In the genomic region with DNA sequence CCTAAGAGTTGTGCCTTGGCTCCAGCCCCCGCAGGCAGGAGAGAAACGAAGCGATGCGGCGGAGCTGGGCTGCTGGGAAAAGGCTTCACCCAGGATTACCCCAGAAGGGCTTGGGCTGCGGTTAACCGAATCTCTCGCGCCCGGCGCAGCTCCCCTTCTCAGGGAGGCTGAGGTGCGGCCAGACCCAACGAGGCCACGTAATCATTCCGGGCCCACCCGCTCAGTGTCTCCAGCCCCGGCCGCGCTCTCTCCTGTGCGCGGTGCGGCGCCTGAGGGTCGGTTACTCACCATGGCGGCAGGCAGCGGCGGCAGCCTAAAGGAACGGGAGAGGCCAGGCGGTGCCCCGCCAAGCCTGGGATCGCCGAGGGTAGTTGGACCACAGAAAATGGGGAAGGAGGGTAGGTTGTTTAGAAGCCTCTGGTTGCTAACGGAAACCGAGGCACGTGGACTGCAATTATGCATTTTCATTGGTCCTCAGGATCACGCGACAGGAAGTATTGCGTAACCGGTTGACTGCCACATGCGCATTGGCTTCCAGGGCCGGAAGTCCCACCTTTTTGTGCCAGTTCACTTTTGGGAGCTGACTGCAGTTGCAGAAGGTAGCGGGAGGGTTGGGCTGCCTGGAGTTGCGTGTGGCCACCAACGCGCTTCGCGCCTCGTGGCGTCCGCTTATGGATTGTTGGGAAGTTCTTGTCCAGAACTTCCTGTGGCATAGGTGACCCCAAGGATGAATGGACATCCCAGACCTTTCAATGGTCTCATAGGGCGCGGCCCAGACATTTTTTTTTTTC, we compare ENCODE assay signal across 8 cellular contexts. TPM values are rescaled to one million over a fixed set of nuclear protein-coding genes. Genes with fewer than 3 reads are reported as not detected.
DNase-seq lines count a peak whose midpoint lies in the region; ATAC-seq and TF ChIP-seq lines count a peak whose summit lies in the region.

A gene with protein sequence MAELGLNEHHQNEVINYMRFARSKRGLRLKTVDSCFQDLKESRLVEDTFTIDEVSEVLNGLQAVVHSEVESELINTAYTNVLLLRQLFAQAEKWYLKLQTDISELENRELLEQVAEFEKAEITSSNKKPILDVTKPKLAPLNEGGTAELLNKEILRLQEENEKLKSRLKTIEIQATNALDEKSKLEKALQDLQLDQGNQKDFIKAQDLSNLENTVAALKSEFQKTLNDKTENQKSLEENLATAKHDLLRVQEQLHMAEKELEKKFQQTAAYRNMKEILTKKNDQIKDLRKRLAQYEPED (minus strand): TSS at position 419 of the 791 bp plus-strand sequence. CDS start 128 bp downstream, at position 291.

- H3K9me3 Mint-ChIP-seq in activated naive CD4-positive, alpha-beta T cell treated with anti-CD3 and anti-CD28 coated beads, Interleukin-2, amount 50 U/mL, for 72 hours, result peaks cover 0 to 3% of the 10 kb centered on the region in 2 donors
- no peaks in the 10 kb centered on the region for H3K9me3 Mint-ChIP-seq in glutamatergic neuron (ENCODE audit: unreplicated experiment)

- DNase-seq in ELR (ENCODE audit: low read depth) (peak; percentile 97), HEK293T (ENCODE audit: extremely low spot score) (peak; percentile 91), NCI-H1092 (lab: John Stamatoyannopoulos, UW) (peak; percentile 87), glutamatergic neuron (peak; percentile 83), omental fat pad (ENCODE audit: low spot score) (peak; percentile 91)
- peak; percentile 78 to 88 for DNase-seq in activated naive CD4-positive, alpha-beta T cell treated with anti-CD3 and anti-CD28 coated beads, Interleukin-2, amount 50 U/mL, for 72 hours (ENCODE audit: low spot score in 2 of 2)

- POLR2A ChIA-PET in HEK293T (lab: Yijun Ruan, JAX), result interaction anchor here (0.7 to 1.3 kb wide), 4 partner anchors 9 to 1192 kb away, joined by 3 to 4 read pairs (median 4); no protein-coding TSS in a partner anchor

- no peak within 1 kb of the TSS for H3K27ac ChIP-seq in temporal lobe (ENCODE audit: low read depth, low read length)

- H3K27ac Mint-ChIP-seq in activated naive CD4-positive, alpha-beta T cell treated with anti-CD3 and anti-CD28 coated beads, Interleukin-2, amount 50 U/mL, for 72 hours, result peak within 1 kb of the TSS; percentile 88 to 93
- no peak within 1 kb of the TSS for H3K27ac Mint-ChIP-seq in glutamatergic neuron (ENCODE audit: unreplicated experiment)

- H3K27me3 Mint-ChIP-seq in glutamatergic neuron (ENCODE audit: unreplicated experiment), result peaks cover 4% of the 10 kb centered on the region

- ATAC-seq in SK-N-SH treated with all-trans-retinoic acid at 6 μM for 48 hours, result peak; percentile 98
- ATAC-seq in activated naive CD4-positive, alpha-beta T cell treated with anti-CD3 and anti-CD28 coated beads, Interleukin-2, amount 50 U/mL, for 72 hours, result peak; percentile 89 to 95
- ATAC-seq in omental fat pad (ENCODE audit: low FRiP score), result peak; percentile 87

- peaks cover 0 to 4% of the 10 kb centered on the region in 2 donors for H3K36me3 Mint-ChIP-seq in activated naive CD4-positive, alpha-beta T cell treated with anti-CD3 and anti-CD28 coated beads, Interleukin-2, amount 50 U/mL, for 72 hours
- H3K36me3 Mint-ChIP-seq in glutamatergic neuron (ENCODE audit: unreplicated experiment), result no peaks in the 10 kb centered on the region

- CTCF ChIA-PET in HEK293T (lab: Yijun Ruan, JAX), result no interaction called here

- no peaks in the 10 kb centered on the region for H3K4me1 Mint-ChIP-seq in glutamatergic neuron (ENCODE audit: low read depth, unreplicated experiment)

- no peak for TF ChIP-seq CTCF in glutamatergic neuron (IDR thresholded peaks at IDR 0.05; ENCODE audit: partially characterized antibody, unreplicated experiment)
- no peak for TF ChIP-seq CTCF in omental fat pad (IDR thresholded peaks at IDR 0.05)

- H3K4me3 Mint-ChIP-seq in glutamatergic neuron (ENCODE audit: unreplicated experiment), result peak within 1 kb of the TSS; percentile 90

TF ChIP-seq in HEK293T, 16 proteins besides CTCF, POLR2A, EP300 and RAD21:
- TF ChIP-seq, protein P1, sequence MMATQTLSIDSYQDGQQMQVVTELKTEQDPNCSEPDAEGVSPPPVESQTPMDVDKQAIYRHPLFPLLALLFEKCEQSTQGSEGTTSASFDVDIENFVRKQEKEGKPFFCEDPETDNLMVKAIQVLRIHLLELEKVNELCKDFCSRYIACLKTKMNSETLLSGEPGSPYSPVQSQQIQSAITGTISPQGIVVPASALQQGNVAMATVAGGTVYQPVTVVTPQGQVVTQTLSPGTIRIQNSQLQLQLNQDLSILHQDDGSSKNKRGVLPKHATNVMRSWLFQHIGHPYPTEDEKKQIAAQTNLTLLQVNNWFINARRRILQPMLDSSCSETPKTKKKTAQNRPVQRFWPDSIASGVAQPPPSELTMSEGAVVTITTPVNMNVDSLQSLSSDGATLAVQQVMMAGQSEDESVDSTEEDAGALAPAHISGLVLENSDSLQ (IDR thresholded peaks at IDR 0.05), result peak; percentile 78
- TF ChIP-seq ELF4 (IDR thresholded peaks at IDR 0.05) (peak; percentile 32; the same call in 1 of the 2 replicates), BHLHE40 (IDR thresholded peaks at IDR 0.05; ENCODE audit: borderline replicate concordance) (no peak), L3MBTL2 (conservative IDR thresholded peaks at IDR 0.05) (peak; percentile 99), FOXK2 (IDR thresholded peaks at IDR 0.05) (0 out of 2 replicates have a peak, but pooled peaks have one; percentile 46), NFRKB (IDR thresholded peaks at IDR 0.05) (no peak)

TF ChIP-seq in SK-N-SH treated with all-trans-retinoic acid at 6 μM for 48 hours, 23 proteins besides CTCF, POLR2A, EP300 and RAD21:
- TF ChIP-seq CSDC2 (CRISPR knock-in tag; IDR thresholded peaks at IDR 0.05), result 0 out of 2 replicates have a peak, but pooled peaks have one; percentile 46
- TF ChIP-seq ISL1 (CRISPR knock-in tag; IDR thresholded peaks at IDR 0.05), result no peak
- no peak for TF ChIP-seq ZNF8 (CRISPR knock-in tag; IDR thresholded peaks at IDR 0.05)
- TF ChIP-seq BACH2 (CRISPR knock-in tag; IDR thresholded peaks at IDR 0.05; ENCODE audit: borderline replicate concordance), result no peak
- TF ChIP-seq TCF4 (CRISPR knock-in tag; IDR thresholded peaks at IDR 0.05; ENCODE audit: borderline replicate concordance), result no peak
- 0 out of 2 replicates have a peak, but pooled peaks have one; percentile 55 for TF ChIP-seq ZFP3 (CRISPR knock-in tag; IDR thresholded peaks at IDR 0.05)
- TF ChIP-seq, protein P2, sequence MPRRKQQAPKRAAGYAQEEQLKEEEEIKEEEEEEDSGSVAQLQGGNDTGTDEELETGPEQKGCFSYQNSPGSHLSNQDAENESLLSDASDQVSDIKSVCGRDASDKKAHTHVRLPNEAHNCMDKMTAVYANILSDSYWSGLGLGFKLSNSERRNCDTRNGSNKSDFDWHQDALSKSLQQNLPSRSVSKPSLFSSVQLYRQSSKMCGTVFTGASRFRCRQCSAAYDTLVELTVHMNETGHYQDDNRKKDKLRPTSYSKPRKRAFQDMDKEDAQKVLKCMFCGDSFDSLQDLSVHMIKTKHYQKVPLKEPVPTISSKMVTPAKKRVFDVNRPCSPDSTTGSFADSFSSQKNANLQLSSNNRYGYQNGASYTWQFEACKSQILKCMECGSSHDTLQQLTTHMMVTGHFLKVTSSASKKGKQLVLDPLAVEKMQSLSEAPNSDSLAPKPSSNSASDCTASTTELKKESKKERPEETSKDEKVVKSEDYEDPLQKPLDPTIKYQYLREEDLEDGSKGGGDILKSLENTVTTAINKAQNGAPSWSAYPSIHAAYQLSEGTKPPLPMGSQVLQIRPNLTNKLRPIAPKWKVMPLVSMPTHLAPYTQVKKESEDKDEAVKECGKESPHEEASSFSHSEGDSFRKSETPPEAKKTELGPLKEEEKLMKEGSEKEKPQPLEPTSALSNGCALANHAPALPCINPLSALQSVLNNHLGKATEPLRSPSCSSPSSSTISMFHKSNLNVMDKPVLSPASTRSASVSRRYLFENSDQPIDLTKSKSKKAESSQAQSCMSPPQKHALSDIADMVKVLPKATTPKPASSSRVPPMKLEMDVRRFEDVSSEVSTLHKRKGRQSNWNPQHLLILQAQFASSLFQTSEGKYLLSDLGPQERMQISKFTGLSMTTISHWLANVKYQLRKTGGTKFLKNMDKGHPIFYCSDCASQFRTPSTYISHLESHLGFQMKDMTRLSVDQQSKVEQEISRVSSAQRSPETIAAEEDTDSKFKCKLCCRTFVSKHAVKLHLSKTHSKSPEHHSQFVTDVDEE (CRISPR knock-in tag; IDR thresholded peaks at IDR 0.05), result 0 out of 2 replicates have a peak, but pooled peaks have one; percentile 21
- no peak for TF ChIP-seq RARB (CRISPR knock-in tag; IDR thresholded peaks at IDR 0.05)

RNA-seq across cellular contexts. Expression of the gene that starts here (rescaled TPM):
- total RNA-seq in activated naive CD4-positive, alpha-beta T cell treated with anti-CD3 and anti-CD28 coated beads, Interleukin-2, amount 50 U/mL, for 72 hours, result 1 to 10 TPM; 2.3 to 4.0 TPM
- total RNA-seq in glutamatergic neuron (ENCODE audit: unreplicated experiment), result 5.9 TPM
- 10 to 100 TPM; 14.7 to 20.1 (median 16.1) TPM for total RNA-seq in omental fat pad
- total RNA-seq in temporal lobe, result 14.8 TPM
